ENCODE assay signal across 17 cellular contexts in the genomic region with DNA sequence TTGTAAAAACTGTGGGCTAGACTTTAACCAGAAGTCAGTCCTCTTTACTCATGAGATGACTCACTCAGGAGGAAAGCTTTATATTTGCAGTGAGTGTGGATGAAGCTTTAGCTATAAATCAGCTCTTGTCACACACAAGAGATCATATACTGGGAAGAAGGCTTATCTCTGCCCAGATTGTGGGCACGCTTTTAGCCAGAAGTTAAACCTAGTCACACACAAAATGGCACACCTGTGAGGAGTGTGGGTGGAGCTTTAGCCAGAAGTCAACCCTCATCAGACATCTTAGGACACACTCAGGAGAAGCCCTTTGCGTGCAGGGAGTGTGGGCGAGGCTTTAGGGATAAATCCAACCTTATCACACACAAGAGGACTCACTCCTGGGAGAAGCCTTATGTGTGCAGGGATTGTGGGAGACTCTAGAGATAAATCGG.
DNase-seq lines count a peak whose midpoint lies in the region; ATAC-seq and TF ChIP-seq lines count a peak whose summit lies in the region.
"Had no signal": no experiment of that assay in that cellular context is flagged by ENCODE, and none has a peak within 500 bp of the region (broad histone marks: within the 10 kb centered on the region; RNA-seq: fewer than 3 reads in every experiment).

No MANE protein-coding gene starts in this region.

- H3K27me3 Mint-ChIP-seq in Caco-2 (ENCODE audit: insufficient read depth, unreplicated experiment) (no peaks in the 10 kb centered on the region), chondrocyte (ENCODE audit: low read depth) (no peaks in the 10 kb centered on the region), type B pancreatic cell (no peaks in the 10 kb centered on the region)
- H3K27me3 Mint-ChIP-seq: activated CD4-positive, alpha-beta T cell treated with anti-CD3 and anti-CD28 coated beads for 36 hours; naive thymus-derived CD8-positive, alpha-beta T cell had no signal

- no peaks in the 10 kb centered on the region for H3K36me3 Mint-ChIP-seq in Caco-2 (ENCODE audit: insufficient read depth, unreplicated experiment)
- H3K36me3 Mint-ChIP-seq in chondrocyte (ENCODE audit: low read depth) = no peaks in the 10 kb centered on the region
- H3K36me3 Mint-ChIP-seq in type B pancreatic cell = no peaks in the 10 kb centered on the region
- H3K36me3 Mint-ChIP-seq: naive thymus-derived CD8-positive, alpha-beta T cell had no signal

- ATAC-seq in HG02870 (IDR thresholded peaks at IDR 0.05; ENCODE audit: unreplicated experiment) = no peak
- no peak for ATAC-seq in GM21717 (IDR thresholded peaks at IDR 0.05; ENCODE audit: unreplicated experiment)
- ATAC-seq: activated CD4-positive, alpha-beta T cell treated with anti-CD3 and anti-CD28 coated beads for 36 hours; naive thymus-derived CD8-positive, alpha-beta T cell had no signal

- H3K4me1 ChIP-seq in Caco-2 (peaks cover 29% of the 10 kb centered on the region), mucosa of rectum (ENCODE audit: control insufficient read depth in 2 of 2, insufficient read depth in 2 of 2, low read length in 2 of 2) (peaks cover 3 to 22% of the 10 kb centered on the region in 2 donors)
- H3K4me1 ChIP-seq: BE2C had no signal

- H3K9me3 ChIP-seq in Caco-2 (no peaks in the 10 kb centered on the region), mucosa of rectum (ENCODE audit: control insufficient read depth in 2 of 2, low read length in 2 of 2) (no peaks in the 10 kb centered on the region)
- H3K9me3 ChIP-seq: BE2C had no signal

- H3K9ac ChIP-seq in mucosa of rectum (ENCODE audit: low read depth in 1 of 2, low read length in 2 of 2) = no peak overlapping the region

- BruUV-seq in Caco-2 (replicated peaks; lab: Mats Ljungman, UMichigan) = no TSS peak

- H3K9me3 Mint-ChIP-seq in Caco-2 (ENCODE audit: unreplicated experiment) (no peaks in the 10 kb centered on the region), chondrocyte (ENCODE audit: low read depth) (no peaks in the 10 kb centered on the region), type B pancreatic cell (no peaks in the 10 kb centered on the region)

- CTCF ChIA-PET in Caco-2 (lab: Charles Lee) = no interaction called here

- H3K4me3 ChIP-seq in Caco-2 (ENCODE audit: low read depth, low read length) (no peak overlapping the region), mucosa of rectum (ENCODE audit: low read length in 2 of 2) (no peak overlapping the region)
- H3K4me3 ChIP-seq: SK-N-MC, skin epidermis had no signal

- H3K36me3 ChIP-seq in Caco-2 (ENCODE audit: control insufficient read depth, insufficient read depth, low read length) (no peaks in the 10 kb centered on the region), mucosa of rectum (ENCODE audit: control insufficient read depth in 2 of 2, insufficient read depth in 2 of 2, low read length in 2 of 2) (no peaks in the 10 kb centered on the region)
- H3K36me3 ChIP-seq: BE2C had no signal

- peak overlapping the region; percentile 24 to 69 for H3K27ac ChIP-seq in mucosa of rectum (ENCODE audit: low read depth in 2 of 2, low read length in 2 of 2)
- H3K27ac ChIP-seq: SK-N-MC, skin epidermis had no signal

- H3K4me1 Mint-ChIP-seq in Caco-2 (ENCODE audit: low read depth, unreplicated experiment) (peaks cover 7% of the 10 kb centered on the region), chondrocyte (ENCODE audit: low read depth) (peaks cover 11% of the 10 kb centered on the region), type B pancreatic cell (ENCODE audit: unreplicated experiment) (peaks cover 4% of the 10 kb centered on the region)
- H3K4me1 Mint-ChIP-seq: activated CD4-positive, alpha-beta T cell treated with anti-CD3 and anti-CD28 coated beads for 36 hours; naive thymus-derived CD8-positive, alpha-beta T cell had no signal

- no peak for TF ChIP-seq CTCF in Caco-2 (IDR thresholded peaks at IDR 0.05; ENCODE audit: insufficient read depth in 1 of 2, low read depth in 1 of 2, low read length in 1 of 2, severe bottlenecking in 1 of 2, unreplicated experiment in 1 of 2)
- no peak for TF ChIP-seq CTCF in chondrocyte (IDR thresholded peaks at IDR 0.05)
- TF ChIP-seq CTCF in type B pancreatic cell (conservative IDR thresholded peaks at IDR 0.05) = no peak

- POLR2A ChIA-PET in Caco-2 (lab: Charles Lee) = no interaction called here

- intact Hi-C loops in Caco-2 (cut with micrococcal nuclease; ENCODE audit: unreplicated experiment) = no loop called here

- H3K4me3 Mint-ChIP-seq in Caco-2 (ENCODE audit: unreplicated experiment) (no peak overlapping the region), chondrocyte (ENCODE audit: unreplicated experiment) (no peak overlapping the region), type B pancreatic cell (no peak overlapping the region)
- H3K4me3 Mint-ChIP-seq: activated CD4-positive, alpha-beta T cell treated with anti-CD3 and anti-CD28 coated beads for 36 hours; naive thymus-derived CD8-positive, alpha-beta T cell had no signal

- peak; percentile 7 to 38 for DNase-seq in Caco-2
- DNase-seq in M059J (ENCODE audit: low read depth) = peak; percentile 87
- no peak for DNase-seq in chondrocyte (ENCODE audit: low spot score)
- no peak for DNase-seq in type B pancreatic cell (ENCODE audit: extremely low spot score, unreplicated experiment)
- no peak for DNase-seq in SHP77 treated with DMSO at 0.1 percent for 48 hours (lab: John Stamatoyannopoulos, UW)
- DNase-seq: activated CD4-positive, alpha-beta T cell treated with anti-CD3 and anti-CD28 coated beads for 36 hours; activated T-cell treated with anti-CD3 and anti-CD28 coated beads, Interleukin-2, amount 50 U/mL, for 48 hours; BE2C; GF-D8; naive thymus-derived CD8-positive, alpha-beta T cell; NCI-H1105; NCI-H774 had no signal

- H3K27ac Mint-ChIP-seq in Caco-2 (ENCODE audit: unreplicated experiment) = no peak overlapping the region
- H3K27ac Mint-ChIP-seq in chondrocyte (ENCODE audit: unreplicated experiment) = peak overlapping the region; percentile 13
- H3K27ac Mint-ChIP-seq in type B pancreatic cell = no peak overlapping the region
- H3K27ac Mint-ChIP-seq: activated CD4-positive, alpha-beta T cell treated with anti-CD3 and anti-CD28 coated beads for 36 hours; naive thymus-derived CD8-positive, alpha-beta T cell had no signal

- H3K27me3 ChIP-seq in Caco-2 (replicated peaks; ENCODE audit: control insufficient read depth, insufficient read depth, low read length) = no peaks in the 10 kb centered on the region
- no peaks in the 10 kb centered on the region for H3K27me3 ChIP-seq in mucosa of rectum (ENCODE audit: control insufficient read depth in 2 of 2, insufficient read depth in 2 of 2, low read length in 2 of 2)
- H3K27me3 ChIP-seq: BE2C had no signal

Comparison
In these comparisons a context has a peak if more than half of its experiments do, and no peak if none do; other contexts are left out.
1. DNase-seq: peak in Caco-2 (2 of 2) and M059J (single experiment); none in chondrocyte (single experiment), type B pancreatic cell (single experiment) and SHP77 treated with DMSO at 0.1 percent for 48 hours (single experiment).